Comparison of ENCODE assay signal across 35 cellular contexts in genomic region chr10:128661404-128662197, GRCh38.
"Had no signal": no experiment of that assay in that cellular context is flagged by ENCODE, and none has a peak within 500 bp of the region (broad histone marks: within the 10 kb centered on the region; RNA-seq: fewer than 3 reads in every experiment).

No MANE protein-coding gene starts in this region.

- H3K36me3 ChIP-seq: ascending aorta, brain microvascular endothelial cell, breast epithelium had no signal

- H3K36me3 Mint-ChIP-seq: activated CD8-positive, alpha-beta memory T cell treated with anti-CD3 and anti-CD28 coated beads, Interleukin-2, amount 10 ng/mL, durations not matched to agents 7 days and 5 days; activated naive CD4-positive, alpha-beta T cell treated with anti-CD3 and anti-CD28 coated beads, Interleukin-2, amount 10 ng/mL, durations not matched to agents 7 days and 5 days; activated naive CD4-positive, alpha-beta T cell treated with anti-CD3 and anti-CD28 coated beads, Interleukin-2, amount 50 U/mL, for 24 hours; activated naive CD8-positive, alpha-beta T cell treated with anti-CD3 and anti-CD28 coated beads, Interleukin-2, amount 10 ng/mL, durations not matched to agents 7 days and 5 days had no signal

- H3K9me3 Mint-ChIP-seq: activated CD4-positive, alpha-beta memory T cell treated with anti-CD3 and anti-CD28 coated beads, Interleukin-2, amount 10 ng/mL, durations not matched to agents 7 days and 5 days; activated naive CD4-positive, alpha-beta T cell treated with anti-CD3 and anti-CD28 coated beads, Interleukin-2, amount 10 ng/mL, durations not matched to agents 7 days and 5 days; activated naive CD4-positive, alpha-beta T cell treated with anti-CD3 and anti-CD28 coated beads, Interleukin-2, amount 50 U/mL, for 24 hours; activated naive CD8-positive, alpha-beta T cell treated with anti-CD3 and anti-CD28 coated beads, Interleukin-2, amount 10 ng/mL, durations not matched to agents 7 days and 5 days; activated T-cell treated with anti-CD3 and anti-CD28 coated beads, Interleukin-2, amount 50 U/mL, for 24 hours; activated T-helper 2 cell treated with anti-CD3 and anti-CD28 coated beads, Interferon-gamma antibody, Interleukin-2, Interleukin-4, amounts not matched to agents 10 μg/mL and 5 μg/mL and 100 μg/mL, durations not matched to agents 14 hours and 24 hours and 36 hours; T-helper 1 cell treated with Interleukin-12 subunit alpha and Interleukin-12 subunit beta and Interleukin-4 antibody, amounts not matched to agents 30 μg/mL and 1 μg/mL, for 36 hours; T-helper 2 cell treated with Interferon-gamma antibody and Interleukin-4, amounts not matched to agents 5 μg/mL and 100 μg/mL, for 36 hours had no signal

- ATAC-seq: activated CD4-positive, alpha-beta T cell treated with anti-CD3 and anti-CD28 coated beads for 36 hours; activated CD8-positive, alpha-beta memory T cell treated with anti-CD3 and anti-CD28 coated beads, Interleukin-2, amount 10 ng/mL, durations not matched to agents 7 days and 5 days; activated CD8-positive, alpha-beta T cell treated with anti-CD3 and anti-CD28 coated beads, Interleukin-2, amount 10 ng/mL, durations not matched to agents 7 days and 5 days; activated naive CD8-positive, alpha-beta T cell treated with anti-CD3 and anti-CD28 coated beads, Interleukin-2, amount 50 U/mL, for 24 hours had no signal

- H3K27ac Mint-ChIP-seq: activated B cell treated with CpG ODN at 0.5 μM for 24 hours; activated CD4-positive, alpha-beta memory T cell treated with anti-CD3 and anti-CD28 coated beads, Interleukin-2, amount 10 ng/mL, durations not matched to agents 7 days and 5 days; activated CD4-positive, alpha-beta T cell treated with anti-CD3 and anti-CD28 coated beads for 36 hours; activated CD4-positive, alpha-beta T cell treated with anti-CD3 and anti-CD28 coated beads, Interleukin-2, amount 10 ng/mL, durations not matched to agents 7 days and 5 days; activated CD8-positive, alpha-beta memory T cell treated with anti-CD3 and anti-CD28 coated beads, Interleukin-2, amount 10 ng/mL, durations not matched to agents 7 days and 5 days; activated CD8-positive, alpha-beta T cell treated with anti-CD3 and anti-CD28 coated beads, Interleukin-2, amount 10 ng/mL, durations not matched to agents 7 days and 5 days; activated naive CD4-positive, alpha-beta T cell treated with anti-CD3 and anti-CD28 coated beads, Interleukin-2, amount 10 ng/mL, durations not matched to agents 7 days and 5 days; activated naive CD4-positive, alpha-beta T cell treated with anti-CD3 and anti-CD28 coated beads, Interleukin-2, amount 50 U/mL, for 24 hours; activated naive CD8-positive, alpha-beta T cell; activated naive CD8-positive, alpha-beta T cell treated with anti-CD3 and anti-CD28 coated beads, Interleukin-2, amount 10 ng/mL, durations not matched to agents 7 days and 5 days; activated naive CD8-positive, alpha-beta T cell treated with anti-CD3 and anti-CD28 coated beads, Interleukin-2, amount 50 U/mL, for 24 hours; activated T-cell treated with anti-CD3 and anti-CD28 coated beads, Interleukin-2, amount 50 U/mL, for 24 hours; activated T-helper 2 cell treated with anti-CD3 and anti-CD28 coated beads, Interferon-gamma antibody, Interleukin-2, Interleukin-4, amounts not matched to agents 10 μg/mL and 5 μg/mL and 100 μg/mL, durations not matched to agents 14 hours and 24 hours and 36 hours; T-helper 1 cell treated with Interleukin-12 subunit alpha and Interleukin-12 subunit beta and Interleukin-4 antibody, amounts not matched to agents 30 μg/mL and 1 μg/mL, for 36 hours; T-helper 2 cell treated with Interferon-gamma antibody and Interleukin-4, amounts not matched to agents 5 μg/mL and 100 μg/mL, for 36 hours had no signal

- DNase-seq: activated B cell treated with CpG ODN at 0.5 μM for 24 hours; activated CD4-positive, alpha-beta memory T cell treated with anti-CD3 and anti-CD28 coated beads, Interleukin-2, amount 10 ng/mL, durations not matched to agents 7 days and 5 days; activated CD4-positive, alpha-beta T cell treated with anti-CD3 and anti-CD28 coated beads for 1 hour; activated CD4-positive, alpha-beta T cell treated with anti-CD3 and anti-CD28 coated beads for 36 hours; activated CD4-positive, alpha-beta T cell treated with anti-CD3 and anti-CD28 coated beads for 48 hours; activated CD4-positive, alpha-beta T cell treated with anti-CD3 and anti-CD28 coated beads, Interleukin-2, amount 10 ng/mL, durations not matched to agents 7 days and 5 days; activated CD4-positive, alpha-beta T cell treated with anti-CD3 and anti-CD28 coated beads, Interleukin-2, amount 50 U/mL, for 48 hours; activated CD8-positive, alpha-beta memory T cell treated with anti-CD3 and anti-CD28 coated beads for 24 hours; activated CD8-positive, alpha-beta memory T cell treated with anti-CD3 and anti-CD28 coated beads, Interleukin-2, amount 10 ng/mL, durations not matched to agents 7 days and 5 days; activated CD8-positive, alpha-beta memory T cell treated with anti-CD3 and anti-CD28 coated beads, Interleukin-2, amount 50 U/mL, for 48 hours; activated CD8-positive, alpha-beta T cell treated with anti-CD3 and anti-CD28 coated beads, Interleukin-2, amount 10 ng/mL, durations not matched to agents 7 days and 5 days; activated effector memory CD4-positive, alpha-beta T cell treated with Interleukin-2 at 50 U/mL for 16 hours; activated gamma-delta T cell; activated naive CD4-positive, alpha-beta T cell treated with anti-CD3 and anti-CD28 coated beads, Interleukin-2, amount 10 ng/mL, durations not matched to agents 7 days and 5 days; activated naive CD4-positive, alpha-beta T cell treated with Interleukin-2 at 50 U/mL for 16 hours; activated naive CD8-positive, alpha-beta T cell treated with anti-CD3 and anti-CD28 coated beads, Interleukin-2, amount 10 ng/mL, durations not matched to agents 7 days and 5 days; activated naive CD8-positive, alpha-beta T cell treated with anti-CD3 and anti-CD28 coated beads, Interleukin-2, amount 50 U/mL, for 24 hours; activated T-cell treated with anti-CD3 and anti-CD28 coated beads, Interleukin-2, amount 50 U/mL, for 24 hours; activated T-cell treated with anti-CD3 and anti-CD28 coated beads, Interleukin-2, amount 50 U/mL, for 48 hours; amygdala; anterior cingulate cortex; brain microvascular endothelial cell; central memory CD4-positive, alpha-beta T cell; SW 1271; T-helper 1 cell; T-helper 2 cell; T-helper 9 cell had no signal

- H3K4me3 Mint-ChIP-seq: activated B cell treated with CpG ODN at 0.5 μM for 24 hours; activated CD4-positive, alpha-beta memory T cell treated with anti-CD3 and anti-CD28 coated beads, Interleukin-2, amount 10 ng/mL, durations not matched to agents 7 days and 5 days; activated CD4-positive, alpha-beta T cell treated with anti-CD3 and anti-CD28 coated beads for 36 hours; activated CD4-positive, alpha-beta T cell treated with anti-CD3 and anti-CD28 coated beads, Interleukin-2, amount 10 ng/mL, durations not matched to agents 7 days and 5 days; activated CD8-positive, alpha-beta memory T cell treated with anti-CD3 and anti-CD28 coated beads, Interleukin-2, amount 10 ng/mL, durations not matched to agents 7 days and 5 days; activated CD8-positive, alpha-beta T cell treated with anti-CD3 and anti-CD28 coated beads, Interleukin-2, amount 10 ng/mL, durations not matched to agents 7 days and 5 days; activated naive CD4-positive, alpha-beta T cell treated with anti-CD3 and anti-CD28 coated beads, Interleukin-2, amount 10 ng/mL, durations not matched to agents 7 days and 5 days; activated naive CD4-positive, alpha-beta T cell treated with anti-CD3 and anti-CD28 coated beads, Interleukin-2, amount 50 U/mL, for 24 hours; activated naive CD8-positive, alpha-beta T cell; activated naive CD8-positive, alpha-beta T cell treated with anti-CD3 and anti-CD28 coated beads, Interleukin-2, amount 10 ng/mL, durations not matched to agents 7 days and 5 days; activated naive CD8-positive, alpha-beta T cell treated with anti-CD3 and anti-CD28 coated beads, Interleukin-2, amount 50 U/mL, for 24 hours; activated T-cell treated with anti-CD3 and anti-CD28 coated beads, Interleukin-2, amount 50 U/mL, for 24 hours; T-helper 1 cell treated with Interleukin-12 subunit alpha and Interleukin-12 subunit beta and Interleukin-4 antibody, amounts not matched to agents 30 μg/mL and 1 μg/mL, for 36 hours; T-helper 2 cell treated with Interferon-gamma antibody and Interleukin-4, amounts not matched to agents 5 μg/mL and 100 μg/mL, for 36 hours had no signal

- H3K4me1 Mint-ChIP-seq: activated B cell treated with CpG ODN at 0.5 μM for 24 hours; activated CD4-positive, alpha-beta memory T cell treated with anti-CD3 and anti-CD28 coated beads, Interleukin-2, amount 10 ng/mL, durations not matched to agents 7 days and 5 days; activated CD4-positive, alpha-beta T cell treated with anti-CD3 and anti-CD28 coated beads for 36 hours; activated CD4-positive, alpha-beta T cell treated with anti-CD3 and anti-CD28 coated beads, Interleukin-2, amount 10 ng/mL, durations not matched to agents 7 days and 5 days; activated CD8-positive, alpha-beta memory T cell treated with anti-CD3 and anti-CD28 coated beads, Interleukin-2, amount 10 ng/mL, durations not matched to agents 7 days and 5 days; activated naive CD4-positive, alpha-beta T cell treated with anti-CD3 and anti-CD28 coated beads, Interleukin-2, amount 10 ng/mL, durations not matched to agents 7 days and 5 days; activated naive CD4-positive, alpha-beta T cell treated with anti-CD3 and anti-CD28 coated beads, Interleukin-2, amount 50 U/mL, for 24 hours; activated naive CD8-positive, alpha-beta T cell treated with anti-CD3 and anti-CD28 coated beads, Interleukin-2, amount 10 ng/mL, durations not matched to agents 7 days and 5 days; activated naive CD8-positive, alpha-beta T cell treated with anti-CD3 and anti-CD28 coated beads, Interleukin-2, amount 50 U/mL, for 24 hours had no signal

- H3K4me1 ChIP-seq: ascending aorta, breast epithelium had no signal

- H3K27me3 Mint-ChIP-seq: activated B cell treated with CpG ODN at 0.5 μM for 24 hours; activated CD4-positive, alpha-beta memory T cell treated with anti-CD3 and anti-CD28 coated beads, Interleukin-2, amount 10 ng/mL, durations not matched to agents 7 days and 5 days; activated CD4-positive, alpha-beta T cell treated with anti-CD3 and anti-CD28 coated beads, Interleukin-2, amount 10 ng/mL, durations not matched to agents 7 days and 5 days; activated CD8-positive, alpha-beta memory T cell treated with anti-CD3 and anti-CD28 coated beads, Interleukin-2, amount 10 ng/mL, durations not matched to agents 7 days and 5 days; activated naive CD4-positive, alpha-beta T cell treated with anti-CD3 and anti-CD28 coated beads, Interleukin-2, amount 10 ng/mL, durations not matched to agents 7 days and 5 days had no signal

- H3K4me3 ChIP-seq: ascending aorta, breast epithelium had no signal

- H3K9me3 ChIP-seq: ascending aorta, breast epithelium had no signal

- H3K27me3 ChIP-seq: ascending aorta, brain microvascular endothelial cell, breast epithelium had no signal

- H3K27ac ChIP-seq: ascending aorta, brain microvascular endothelial cell, breast epithelium, VCaP had no signal
